25 cellular contexts compared by ENCODE assay signal in genomic region chr5:174427304-174427703, GRCh38.
"Had no signal": no experiment of that assay in that cellular context is flagged by ENCODE, and none has a peak within 500 bp of the region (broad histone marks: within the 10 kb centered on the region; RNA-seq: fewer than 3 reads in every experiment).

No MANE protein-coding gene starts in this region.

- H3K27ac ChIP-seq: left ventricle myocardium inferior, pancreas, prostate gland, skin epidermis, spleen, tibial nerve, upper lobe of left lung, vagina had no signal

- H3K4me3 ChIP-seq: left ventricle myocardium inferior, lung, mucosa of descending colon, pancreas, prostate gland, skin epidermis, spleen, tibial nerve, upper lobe of left lung, vagina had no signal

- DNase-seq: hypothalamus; immature natural killer cell; kidney; left colon; left ventricle myocardium inferior; midbrain; mucosa of descending colon; naive thymus-derived CD4-positive, alpha-beta T cell; pancreas; posterior cingulate gyrus; retina; right cardiac atrium; spleen; stimulated activated CD4-positive, alpha-beta T cell treated with anti-CD3 and anti-CD28 coated beads, Interleukin-4, amount 100 ng/mL, for 24 hours; stimulated activated naive CD4-positive, alpha-beta T cell; stimulated activated naive CD8-positive, alpha-beta T cell treated with anti-CD3 and anti-CD28 coated beads, Interleukin-15, amount 100 ng/mL, for 72 hours; substantia nigra; upper lobe of left lung had no signal

- H3K4me1 ChIP-seq: pancreas, prostate gland, tibial nerve, upper lobe of left lung had no signal

- H3K36me3 ChIP-seq: left ventricle myocardium inferior, pancreas, prostate gland, spleen, tibial nerve, upper lobe of left lung, vagina had no signal

- H3K27me3 ChIP-seq: pancreas, upper lobe of left lung, vagina had no signal

- ATAC-seq: left colon; mucosa of descending colon; naive thymus-derived CD4-positive, alpha-beta T cell; pancreas; right cardiac atrium; sciatic nerve; stimulated activated effector memory CD8-positive, alpha-beta T cell treated with anti-CD3 and anti-CD28 coated beads, Interleukin-12 subunit alpha, Interleukin-12 subunit beta, amount 100 ng/mL, for 72 hours; stimulated activated naive CD8-positive, alpha-beta T cell treated with anti-CD3 and anti-CD28 coated beads, Interleukin-15, amount 100 ng/mL, for 72 hours had no signal

- H3K9me3 ChIP-seq: left ventricle myocardium inferior, mucosa of descending colon, pancreas, prostate gland, spleen, tibial nerve, upper lobe of left lung, vagina had no signal
